8 cellular contexts compared by ENCODE assay signal in genomic region chr10:125154529-125154928, GRCh38. TPM values are rescaled to one million over a fixed set of nuclear protein-coding genes. Genes with fewer than 3 reads are reported as not detected.
DNase-seq lines count a peak whose midpoint lies in the region.

No MANE protein-coding gene starts in this region.

- DNase-seq in ELR (ENCODE audit: low read depth), result peak; percentile 47
- peak; percentile 44 for DNase-seq in astrocyte of the hippocampus (ENCODE audit: low read depth, low spot score)
- peak; percentile 74 for DNase-seq in renal cortical epithelial cell (ENCODE audit: low read depth)
- no peak for DNase-seq in Ammon's horn (ENCODE audit: low spot score)
- DNase-seq in iPS-NIHi11 (ENCODE audit: low spot score), result no peak
- DNase-seq in NOMO-1 (lab: John Stamatoyannopoulos, UW; ENCODE audit: unreplicated experiment in 2 of 2), result no peak
- no peak for DNase-seq in SKM-1 treated with dmso at 0.1 percent for 144 hours (lab: John Stamatoyannopoulos, UW; ENCODE audit: unreplicated experiment)

- peak overlapping the region; percentile 85 for H3K4me3 ChIP-seq in iPS-15b (ENCODE audit: low read depth, low read length)

- H3K4me1 ChIP-seq in iPS-15b (ENCODE audit: control insufficient read depth, insufficient read depth, low read length), result peaks cover 40% of the 10 kb centered on the region

- H3K9ac ChIP-seq in iPS-15b (ENCODE audit: low read depth, low read length), result peak overlapping the region; percentile 57

- no peaks in the 10 kb centered on the region for H3K27me3 ChIP-seq in iPS-15b (ENCODE audit: control insufficient read depth, insufficient read depth, low read length)

- H3K9me3 ChIP-seq in iPS-15b (ENCODE audit: control insufficient read depth, insufficient read depth, low read length), result no peaks in the 10 kb centered on the region

- peaks cover 14% of the 10 kb centered on the region for H3K36me3 ChIP-seq in iPS-15b (ENCODE audit: control insufficient read depth, insufficient read depth, low read length)

RNA-seq across cellular contexts. Expression of gene CTBP2, which starts 5.8 kb away (rescaled TPM):
- 89.4 and 109 TPM in 2 replicates for total RNA-seq in renal cortical epithelial cell

Comparison
In these comparisons a context has a peak if more than half of its experiments do, and no peak if none do; other contexts are left out.
1. DNase-seq: peak in ELR (single experiment), astrocyte of the hippocampus (single experiment) and renal cortical epithelial cell (single experiment); none in Ammon's horn (single experiment), iPS-NIHi11 (single experiment), NOMO-1 (0 of 2) and SKM-1 treated with dmso at 0.1 percent for 144 hours (single experiment).